In genomic region chr11:126355324-126355925, GRCh38 we compare ENCODE assay signal across 8 cellular contexts. TPM values are rescaled to one million over a fixed set of nuclear protein-coding genes. Genes with fewer than 3 reads are reported as not detected.
DNase-seq lines count a peak whose midpoint lies in the region; ATAC-seq, FAIRE-seq and TF ChIP-seq lines count a peak whose summit lies in the region.

Gene ST3GAL4 (plus strand): TSS chr11:126355686. CDS start chr11:126406156, 50,470 bp downstream.

- H3K9me3 ChIP-seq in endothelial cell of umbilical vein (replicated peaks; ENCODE audit: control insufficient read depth, insufficient read depth, low read length) (no peaks in the 10 kb centered on the region), mucosa of descending colon (no peaks in the 10 kb centered on the region)

- peak within 1 kb of the TSS; percentile 94 for H3K9ac ChIP-seq in endothelial cell of umbilical vein (replicated peaks; ENCODE audit: extremely low read depth, insufficient read depth, low read length)

- H3K79me2 ChIP-seq in endothelial cell of umbilical vein (ENCODE audit: control insufficient read depth, insufficient read depth, low read length), result peaks cover 40% of the 10 kb centered on the region

- peak within 1 kb of the TSS; percentile 79 for H3K27ac ChIP-seq in endothelial cell of umbilical vein (ENCODE audit: insufficient read depth, low read depth, low read length)

- no peaks in the 10 kb centered on the region for H4K20me1 ChIP-seq in endothelial cell of umbilical vein (replicated peaks; ENCODE audit: control insufficient read depth, extremely low read depth, insufficient read depth, low read length)

- no peaks in the 10 kb centered on the region for H3K9me1 ChIP-seq in endothelial cell of umbilical vein (replicated peaks; ENCODE audit: control insufficient read depth, extremely low read depth, insufficient read depth, low read length)

- peak; percentile 69 for FAIRE-seq in endothelial cell of umbilical vein (lab: Jason Lieb, UNC)

- TF ChIP-seq POLR2A in endothelial cell of umbilical vein (IDR thresholded peaks at IDR 0.05; ENCODE audit: low read depth, low read length), result peak; percentile 82

- no peaks in the 10 kb centered on the region for H3K36me3 ChIP-seq in endothelial cell of umbilical vein (ENCODE audit: control insufficient read depth in 2 of 2, extremely low read depth in 1 of 2, insufficient read depth in 2 of 2, low read length in 2 of 2)
- no peaks in the 10 kb centered on the region for H3K36me3 ChIP-seq in mucosa of descending colon (ENCODE audit: low read depth)

- dilution Hi-C loops in endothelial cell of umbilical vein (cut with MboI; ENCODE audit: extremely low pct_ligation_motif_present, low sequenced_read_pairs), result no loop called here

- POLR2A ChIA-PET in endothelial cell of umbilical vein (lab: Charles Lee), result interaction anchor here (0.5 kb wide), 1 partner anchor 93 kb away, joined by 8 read pairs; no protein-coding TSS in a partner anchor

- H3K27me3 ChIP-seq in endothelial cell of umbilical vein (ENCODE audit: control insufficient read depth in 2 of 2, insufficient read depth in 2 of 2, low read length in 2 of 2), result no peaks in the 10 kb centered on the region

- H3K4me2 ChIP-seq in endothelial cell of umbilical vein (ENCODE audit: insufficient read depth, low read length), result peak within 1 kb of the TSS; percentile 86

- peak within 1 kb of the TSS; percentile 72 for H2AFZ ChIP-seq in endothelial cell of umbilical vein (ENCODE audit: low read depth, low read length)

- H3K4me3 ChIP-seq in AG09309 (ENCODE audit: control insufficient read depth, low read depth, low read length) (peak within 1 kb of the TSS; percentile 84), endothelial cell of umbilical vein (replicated peaks in 1 of 3; ENCODE audit: insufficient read depth in 1 of 3, low read depth in 1 of 3, low read length in 3 of 3) (peak within 1 kb of the TSS; percentile 16 to 69 (median 64)), mucosa of descending colon (peak within 1 kb of the TSS; percentile 24)

- ATAC-seq in GM18870 (IDR thresholded peaks at IDR 0.05; ENCODE audit: unreplicated experiment) (peak; percentile 35), HG03139 (IDR thresholded peaks at IDR 0.05; ENCODE audit: unreplicated experiment) (peak; percentile 47), mucosa of descending colon (peak; percentile 73)

- no peak for TF ChIP-seq CTCF in AG09309 (IDR thresholded peaks at IDR 0.05; ENCODE audit: control insufficient read depth, insufficient read depth, low read depth, low read length, missing control alignments)
- TF ChIP-seq CTCF in endothelial cell of umbilical vein (IDR thresholded peaks at IDR 0.05; ENCODE audit: extremely low read depth in 1 of 2, insufficient read depth in 1 of 2, low read depth in 1 of 2, low read length in 2 of 2), result no peak
- no peak for TF ChIP-seq CTCF in mucosa of descending colon (IDR thresholded peaks at IDR 0.05)

- DNase-seq in AG09309 (ENCODE audit: low read depth) (no peak), NCI-H82 (lab: John Stamatoyannopoulos, UW) (peak; percentile 88), endothelial cell of umbilical vein (ENCODE audit: low read depth, low spot score) (peak; percentile 73), mucosa of descending colon (peak; percentile 68 to 85 (median 76))
- DNase-seq in activated CD8-positive, alpha-beta memory T cell treated with anti-CD3 and anti-CD28 coated beads, Interleukin-2, amount 50 U/mL, for 4 hours, result peak; percentile 68
- peak; percentile 68 to 71 for DNase-seq in stimulated activated CD8-positive, alpha-beta memory T cell treated with anti-CD3 and anti-CD28 coated beads, Interleukin-2, amount 100 ng/mL, for 48 hours (ENCODE audit: low read depth in 2 of 2)

- no TSS peak for BruUV-seq in endothelial cell of umbilical vein (replicated peaks; lab: Mats Ljungman, UMichigan)

- CTCF ChIA-PET in endothelial cell of umbilical vein (lab: Charles Lee), result interaction anchor here (0.7 to 5.7 kb wide), 7 partner anchors 14 to 125 kb away, joined by 3 to 37 read pairs (median 4); partner anchors contain the start of gene DCPS

- intact Hi-C loops in endothelial cell of umbilical vein (cut with micrococcal nuclease), result loop anchor here (1.0 to 2.0 kb wide), 3 partner anchors 9 to 45 kb away; no protein-coding TSS in a partner anchor
- intact Hi-C loops in mucosa of descending colon (cut with DNase I, micrococcal nuclease), result no loop called here

- H3K4me1 ChIP-seq in endothelial cell of umbilical vein (ENCODE audit: control insufficient read depth, extremely low read depth, insufficient read depth, low read length) (peaks cover 23% of the 10 kb centered on the region), mucosa of descending colon (ENCODE audit: low read depth) (no peaks in the 10 kb centered on the region)

TF ChIP-seq in endothelial cell of umbilical vein, 7 proteins besides CTCF, POLR2A, EP300 and RAD21:
- TF ChIP-seq EZH2 (IDR thresholded peaks at IDR 0.05; ENCODE audit: borderline replicate concordance, low read depth, low read length, severe bottlenecking), result no peak
- no peak for TF ChIP-seq JUN (IDR thresholded peaks at IDR 0.05; ENCODE audit: borderline replicate concordance, insufficient read depth, insufficient read length, low read depth)
- TF ChIP-seq MYC (IDR thresholded peaks at IDR 0.05; ENCODE audit: low read depth, low read length), result peak; percentile 5
- no peak for TF ChIP-seq FOS (IDR thresholded peaks at IDR 0.05; ENCODE audit: borderline replicate concordance, insufficient read depth, low read length)
- TF ChIP-seq MAX (IDR thresholded peaks at IDR 0.05; ENCODE audit: insufficient read depth, insufficient read length), result no peak
- TF ChIP-seq POLR2AphosphoS5 (IDR thresholded peaks at IDR 0.05; ENCODE audit: insufficient read depth, low read depth, low read length), result peak; percentile 73

RNA-seq across cellular contexts. Expression of gene ST3GAL4, which starts in this region (rescaled TPM):
- 17.7 and 21.1 TPM in 2 replicates for total RNA-seq in endothelial cell of umbilical vein
- 19.4 and 20.8 TPM in 2 replicates for polyA plus RNA-seq in endothelial cell of umbilical vein
- polyA plus RNA-seq in endothelial cell of umbilical vein (2011; cell fraction: cytosol; rRNA removed), result 22.6 and 25.1 TPM in 2 replicates
- polyA plus RNA-seq in endothelial cell of umbilical vein (2011; cell fraction: nucleus; rRNA removed), result 18.4 and 19.5 TPM in 2 replicates
- polyA plus RNA-seq in endothelial cell of umbilical vein (2012), result 14.4 and 15.3 TPM in 2 replicates
- polyA minus RNA-seq in endothelial cell of umbilical vein, result 15.2 and 21.4 TPM in 2 replicates
- polyA minus RNA-seq in endothelial cell of umbilical vein (2011; cell fraction: cytosol; rRNA and poly(A)+ RNA removed), result 28.7 TPM
- 8.4 and 8.9 TPM in 2 replicates for polyA minus RNA-seq in endothelial cell of umbilical vein (2011; cell fraction: nucleus; rRNA and poly(A)+ RNA removed)
- total RNA-seq in mucosa of descending colon, result 100 to 1,000 TPM in 2 of 3 donors, 10 to 100 TPM in 1; 94.7 to 460 (median 217) TPM

Comparison
In these comparisons a context has a peak if more than half of its experiments do, and no peak if none do; other contexts are left out.
1. H3K4me3 ChIP-seq: peak in every context shown above with its lines; median percentile 84 in AG09309; 64 in endothelial cell of umbilical vein; 24 in mucosa of descending colon.